In the genomic region with DNA sequence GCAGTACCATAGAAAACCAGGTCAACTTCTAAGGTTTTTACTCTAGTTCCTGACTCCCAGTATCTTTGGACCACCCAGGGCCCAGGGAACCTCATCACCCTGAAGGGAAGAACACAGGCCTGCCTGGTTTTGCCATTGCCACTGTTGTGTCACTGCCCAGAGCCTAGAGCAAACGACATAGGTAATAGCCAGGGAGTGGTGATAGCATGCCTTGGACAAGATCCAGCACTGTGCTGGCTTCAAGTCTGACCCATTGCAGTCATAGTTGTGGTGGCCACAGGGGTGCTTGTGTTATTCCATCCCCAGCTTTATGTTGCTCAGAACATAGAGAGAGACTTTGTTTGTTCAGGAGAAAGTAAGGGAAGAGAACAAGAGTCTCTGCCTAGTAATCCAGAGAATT, we compare ENCODE assay signal across 25 cellular contexts.
"Had no signal": no experiment of that assay in that cellular context is flagged by ENCODE, and none has a peak within 500 bp of the region (broad histone marks: within the 10 kb centered on the region; RNA-seq: fewer than 3 reads in every experiment).

No MANE protein-coding gene starts in this region.

- H3K4me3 ChIP-seq: K562 had no signal

- ATAC-seq: K562, Panc1, PC-3, SK-N-SH treated with all-trans-retinoic acid at 6 μM for 48 hours had no signal

- H3K27me3 Mint-ChIP-seq: IgD-negative memory B cell had no signal

- H3K4me3 Mint-ChIP-seq: IgD-negative memory B cell had no signal

- FAIRE-seq: HTR-8/SVneo, K562 had no signal

- H3K27ac ChIP-seq: HL-60, KMS-11, RWPE1 had no signal

- H3K4me1 Mint-ChIP-seq: IgD-negative memory B cell had no signal

- DNase-seq: Kasumi-1, MV-4-11, NCI-H1048, NCI-H1105, NCI-H1417, NCI-H1436 treated with DMSO at 0.1 percent for 48 hours, NCI-H1694, NCI-H187 treated with DMSO at 0.1 percent for 48 hours, NCI-H2029 treated with DMSO at 0.1 percent for 48 hours, NCI-H2171 treated with DMSO at 0.1 percent for 48 hours, NCI-H345, NCI-H446 treated with DMSO at 0.1 percent for 48 hours, NCI-H510A treated with DMSO at 0.1 percent for 48 hours, NCI-H526 treated with DMSO at 0.1 percent for 48 hours, NCI-H774, PC-3, SHP77 had no signal

- H3K27ac Mint-ChIP-seq: IgD-negative memory B cell had no signal

- H3K36me3 Mint-ChIP-seq: IgD-negative memory B cell had no signal
